ENCODE assay signal across 9 cellular contexts in the genomic region with DNA sequence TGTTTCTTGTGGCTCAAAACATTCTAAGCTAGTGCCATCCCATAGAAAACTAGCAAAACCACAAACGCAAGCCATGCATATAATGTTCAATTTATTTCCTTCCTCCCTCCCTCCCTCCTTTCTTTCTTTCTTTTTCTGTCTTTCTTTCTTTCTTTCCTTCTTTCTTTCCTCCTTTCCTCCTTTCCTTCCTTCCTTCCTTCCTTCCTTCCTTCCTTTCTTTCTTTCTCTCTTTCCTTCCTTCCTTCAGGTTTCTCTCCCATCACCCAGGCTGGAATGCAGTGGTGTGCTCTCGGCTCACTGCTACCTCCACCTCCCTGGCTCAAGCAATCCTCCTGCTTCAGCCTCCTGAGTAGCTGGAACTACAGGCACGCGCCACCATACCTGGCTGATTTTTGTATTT.
"Had no signal": no experiment of that assay in that cellular context is flagged by ENCODE, and none has a peak within 500 bp of the region (broad histone marks: within the 10 kb centered on the region; RNA-seq: fewer than 3 reads in every experiment).

No MANE protein-coding gene starts in this region.

- H3K36me3 Mint-ChIP-seq: IgD-negative memory B cell had no signal

- ATAC-seq: HCT116, HepG2 had no signal

- H3K27ac ChIP-seq: GM23248, HL-60 had no signal

- H3K9ac ChIP-seq: GM23248 had no signal

- H3K36me3 ChIP-seq: HAP-1 had no signal

- H3K4me3 ChIP-seq: GM23248, HAP-1 had no signal

- H3K27ac Mint-ChIP-seq: IgD-negative memory B cell had no signal

- DNase-seq: GM23248, GOT3, H7, KG1 had no signal

- H3K4me1 ChIP-seq: HAP-1 had no signal

- H3K4me3 Mint-ChIP-seq: IgD-negative memory B cell had no signal

- H3K9me3 ChIP-seq: HAP-1 had no signal
